Comparison of ENCODE assay signal across 8 cellular contexts in the genomic region with DNA sequence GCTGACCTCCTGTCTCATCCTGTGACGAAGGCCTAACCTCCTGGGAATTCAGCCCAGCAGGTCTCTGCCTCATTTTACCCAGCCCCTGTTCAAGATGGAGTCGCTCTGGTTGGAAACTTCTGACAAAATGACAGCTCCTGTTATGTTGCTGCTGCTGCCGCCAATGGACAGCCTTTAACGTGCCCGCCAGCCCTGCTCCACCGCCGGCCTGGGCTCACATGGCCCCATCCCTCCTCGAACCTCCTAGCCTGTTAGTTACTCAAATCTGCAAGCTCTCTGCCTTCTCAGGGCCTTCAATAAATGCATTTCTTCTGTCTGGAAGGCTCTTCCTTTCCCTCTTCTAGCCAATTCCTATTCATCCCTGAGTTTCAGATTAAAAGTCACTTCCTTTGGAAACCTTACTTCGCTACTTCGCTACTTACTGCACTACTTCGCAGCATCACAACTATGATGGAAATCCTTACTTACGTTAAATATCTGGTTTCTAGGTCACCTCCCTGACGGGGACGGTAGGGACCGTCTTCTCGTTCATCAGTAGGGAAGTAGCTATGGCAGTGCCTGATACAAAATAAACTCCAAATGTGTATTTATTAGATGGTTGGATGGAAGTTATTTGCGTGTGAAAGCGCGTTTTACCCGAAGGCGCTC. TPM values are rescaled to one million over a fixed set of nuclear protein-coding genes. Genes with fewer than 3 reads are reported as not detected.
DNase-seq lines count a peak whose midpoint lies in the region; ATAC-seq lines count a peak whose summit lies in the region.

No MANE protein-coding gene starts in this region.

- H3K27me3 ChIP-seq in Karpas-422 (ENCODE audit: low read length), result no peaks in the 10 kb centered on the region
- no peaks in the 10 kb centered on the region for H3K27me3 ChIP-seq in mucosa of stomach (ENCODE audit: control insufficient read depth, insufficient read depth, low read length)

- ATAC-seq in GM18519 (IDR thresholded peaks at IDR 0.05; ENCODE audit: low FRiP score, unreplicated experiment) (peak; percentile 11), GM19455 (IDR thresholded peaks at IDR 0.05; ENCODE audit: unreplicated experiment) (no peak), HG02973 (IDR thresholded peaks at IDR 0.05; ENCODE audit: unreplicated experiment) (no peak), HG02798 (IDR thresholded peaks at IDR 0.05; ENCODE audit: poor library complexity, unreplicated experiment) (no peak)

- H3K9me3 ChIP-seq in Karpas-422 (ENCODE audit: low read length) (no peaks in the 10 kb centered on the region), mucosa of stomach (ENCODE audit: control insufficient read depth, low read length) (no peaks in the 10 kb centered on the region)

- H3K27ac ChIP-seq in Karpas-422 (ENCODE audit: low read length), result peak overlapping the region; percentile 67
- peak overlapping the region; percentile 99 for H3K27ac ChIP-seq in caudate nucleus (ENCODE audit: low read depth, low read length)

- peaks cover 18% of the 10 kb centered on the region for H3K79me2 ChIP-seq in Karpas-422 (ENCODE audit: low read length)

- H3K4me3 ChIP-seq in Karpas-422 (ENCODE audit: low read length), result peak overlapping the region; percentile 98
- H3K4me3 ChIP-seq in mucosa of stomach (ENCODE audit: low read length), result peak overlapping the region; percentile 57

- DNase-seq in Karpas-422 (no peak), caudate nucleus (lab: John Stamatoyannopoulos, UW) (peak in 3 of 61 donors; percentile 7 to 39 (median 14)), NCI-H1694 treated with DMSO at 0.1 percent for 48 hours (lab: John Stamatoyannopoulos, UW) (no peak)

- H2AFZ ChIP-seq in Karpas-422 (ENCODE audit: low read length), result peak overlapping the region; percentile 60; the same call in 1 of the 2 replicates

- peaks cover 12% of the 10 kb centered on the region; the same call in 1 of the 2 replicates for H4K20me1 ChIP-seq in Karpas-422 (ENCODE audit: insufficient read depth, low read depth, low read length)

- peak overlapping the region; percentile 90 for H3K9ac ChIP-seq in Karpas-422 (ENCODE audit: low read length)
- peak overlapping the region; percentile 80 for H3K9ac ChIP-seq in mucosa of stomach (ENCODE audit: low read length)

- H3K4me2 ChIP-seq in Karpas-422 (ENCODE audit: low read depth, low read length, poor library complexity, severe bottlenecking), result peak overlapping the region; percentile 93

- H3K9me2 ChIP-seq in Karpas-422 (replicated peaks; ENCODE audit: insufficient read depth, low read length), result no peaks in the 10 kb centered on the region

- H3K36me3 ChIP-seq in Karpas-422 (ENCODE audit: insufficient read depth, low read length) (peaks cover 13% of the 10 kb centered on the region), mucosa of stomach (ENCODE audit: control insufficient read depth, insufficient read depth, low read length) (no peaks in the 10 kb centered on the region)

- H3K4me1 ChIP-seq in Karpas-422 (ENCODE audit: low read length), result peaks cover 25% of the 10 kb centered on the region
- H3K4me1 ChIP-seq in mucosa of stomach (ENCODE audit: control insufficient read depth, insufficient read depth, low read length), result peaks cover 29% of the 10 kb centered on the region

RNA-seq across cellular contexts. Expression of gene NAGLU, which starts 0.5 kb away (rescaled TPM):
- 40.0 and 71.8 TPM in 2 replicates for total RNA-seq in Karpas-422 (2014; rRNA removed; shearing (Covaris generic); ENCODE audit: low replicate concordance)

RNA-seq across cellular contexts. Expression of gene HSD17B1, which starts 17.2 kb away (rescaled TPM):
- 0.22 and 1.3 TPM in 2 replicates for total RNA-seq in Karpas-422 (2014; rRNA removed; shearing (Covaris generic); ENCODE audit: low replicate concordance)

RNA-seq across cellular contexts. Expression of gene COASY, which starts 26.4 kb away (rescaled TPM):
- total RNA-seq in Karpas-422 (2014; rRNA removed; shearing (Covaris generic); ENCODE audit: low replicate concordance), result 46.7 and 56.2 TPM in 2 replicates

RNA-seq across cellular contexts. Expression of gene MLX, which starts 31.4 kb away (rescaled TPM):
- 33.0 and 42.4 TPM in 2 replicates for total RNA-seq in Karpas-422 (2014; rRNA removed; shearing (Covaris generic); ENCODE audit: low replicate concordance)

RNA-seq across cellular contexts. Expression of gene PSMC3IP, which starts 42.0 kb away (rescaled TPM):
- total RNA-seq in Karpas-422 (2014; rRNA removed; shearing (Covaris generic); ENCODE audit: low replicate concordance), result 5.3 and 7.9 TPM in 2 replicates
